In genomic region chr11:47376543-47377371, GRCh38 we compare ENCODE assay signal across 10 cellular contexts. TPM values are rescaled to one million over a fixed set of nuclear protein-coding genes. Genes with fewer than 3 reads are reported as not detected.
DNase-seq lines count a peak whose midpoint lies in the region; ATAC-seq and TF ChIP-seq lines count a peak whose summit lies in the region.
"Had no signal": no experiment of that assay in that cellular context is flagged by ENCODE, and none has a peak within 500 bp of the region (broad histone marks: within the 10 kb centered on the region; RNA-seq: fewer than 3 reads in every experiment).

No MANE protein-coding gene starts in this region.

- intact Hi-C loops in adrenal gland (cut with DNase I): loop anchor here in 1 of 2 donors (5.0 kb wide), 2 partner anchors 36 to 76 kb away; no protein-coding TSS in a partner anchor

- CTCF ChIA-PET in GM10248 (lab: Yijun Ruan, JAX): interaction anchor here (0.8 to 1.9 kb wide), 6 partner anchors 13 to 142 kb away, joined by 3 to 6 read pairs (median 4); no protein-coding TSS in a partner anchor

- no peaks in the 10 kb centered on the region for H3K27me3 ChIP-seq in adrenal gland
- no peaks in the 10 kb centered on the region for H3K27me3 ChIP-seq in mucosa of rectum (ENCODE audit: control insufficient read depth in 2 of 2, insufficient read depth in 2 of 2, low read length in 2 of 2)
- H3K27me3 ChIP-seq in MG63: no peaks in the 10 kb centered on the region

- H3K36me3 ChIP-seq in adrenal gland (replicated peaks in 1 of 2) (no peaks in the 10 kb centered on the region), mucosa of rectum (ENCODE audit: control insufficient read depth in 2 of 2, insufficient read depth in 2 of 2, low read length in 2 of 2) (no peaks in the 10 kb centered on the region), MG63 (no peaks in the 10 kb centered on the region)

- H3K27ac ChIP-seq in adrenal gland: peak overlapping the region in 3 of 5 donors; percentile 21 to 90 (median 62)
- peak overlapping the region; percentile 70 to 86 for H3K27ac ChIP-seq in mucosa of rectum (ENCODE audit: low read depth in 2 of 2, low read length in 2 of 2)

- no peak for TF ChIP-seq POLR2A in adrenal gland (IDR thresholded peaks at IDR 0.05)

- TF ChIP-seq CTCF in GM10248 (IDR thresholded peaks at IDR 0.05; ENCODE audit: control extremely low read depth, extremely low read depth, low read depth, missing control alignments): no peak
- no peak for TF ChIP-seq CTCF in adrenal gland (IDR thresholded peaks at IDR 0.05)

- H3K9ac ChIP-seq in mucosa of rectum (ENCODE audit: low read depth in 1 of 2, low read length in 2 of 2): peak overlapping the region; percentile 41 to 61

- peak overlapping the region in 1 of 4 donors; percentile 46 for H3K4me3 ChIP-seq in adrenal gland
- H3K4me3 ChIP-seq in mucosa of rectum (ENCODE audit: low read length in 2 of 2): peak overlapping the region; percentile 52 to 67
- no peak overlapping the region for H3K4me3 ChIP-seq in MG63

- WGBS in adrenal gland, 4 donors: 59 to 69% (median 65%) methylated on average over 9 to 14 of the region's 14 CpGs

- peak; percentile 68 for DNase-seq in GM10248 (ENCODE audit: extremely low spot score)
- DNase-seq in adrenal gland: peak in 4 of 7 donors; percentile 39 to 67 (median 66)
- no peak for DNase-seq in MG63
- no peak for DNase-seq in NCI-H146 (lab: John Stamatoyannopoulos, UW)

- H3K9me3 ChIP-seq in adrenal gland (replicated peaks in 1 of 3) (no peaks in the 10 kb centered on the region), mucosa of rectum (ENCODE audit: control insufficient read depth in 2 of 2, low read length in 2 of 2) (no peaks in the 10 kb centered on the region), MG63 (no peaks in the 10 kb centered on the region)

- ATAC-seq in HG03066 (IDR thresholded peaks at IDR 0.05; ENCODE audit: low read depth, unreplicated experiment): peak; percentile 42
- no peak for ATAC-seq in GM19467 (IDR thresholded peaks at IDR 0.05; ENCODE audit: unreplicated experiment)
- no peak for ATAC-seq in HG02623 (IDR thresholded peaks at IDR 0.05; ENCODE audit: unreplicated experiment)
- ATAC-seq: left colon had no signal

- POLR2A ChIA-PET in GM10248 (lab: Yijun Ruan, JAX): no interaction called here

- H3K4me1 ChIP-seq in adrenal gland (replicated peaks in 1 of 2): no peaks in the 10 kb centered on the region
- H3K4me1 ChIP-seq in mucosa of rectum (ENCODE audit: control insufficient read depth in 2 of 2, insufficient read depth in 2 of 2, low read length in 2 of 2): no peaks in the 10 kb centered on the region

RNA-seq across cellular contexts. Expression of gene SPI1, which starts 1.6 kb away (rescaled TPM):
- 10 to 100 TPM; 26.3 to 65.6 (median 42.1) TPM for total RNA-seq in adrenal gland
- 10 to 100 TPM in 2 of 3 donors, 1 to 10 TPM in 1; 7.0 to 79.2 (median 43.0) TPM for polyA plus RNA-seq in adrenal gland
- not detected in 2 replicates for total RNA-seq in MG63 (2014; rRNA removed; shearing (Covaris generic); ENCODE audit: low replicate concordance)
- total RNA-seq: T-helper 2 cell treated with Interferon-gamma antibody and Interleukin-4, amounts not matched to agents 100 ng/mL and 5 ng/mL, for 36 hours had no signal

RNA-seq across cellular contexts. Expression of gene MYBPC3, which starts 24.3 kb away (rescaled TPM):
- total RNA-seq in adrenal gland: 1 to 10 TPM in 7 of 8 donors, under 1 TPM in 1; 0.54 to 4.4 (median 1.8) TPM
- 1 to 10 TPM; 1.5 to 5.8 (median 2.9) TPM for polyA plus RNA-seq in adrenal gland
- not detected in 2 replicates for total RNA-seq in MG63 (2014; rRNA removed; shearing (Covaris generic); ENCODE audit: low replicate concordance)
- total RNA-seq: left colon; T-helper 2 cell treated with Interferon-gamma antibody and Interleukin-4, amounts not matched to agents 100 ng/mL and 5 ng/mL, for 36 hours had no signal

RNA-seq across cellular contexts. Expression of gene SLC39A13, which starts 31.6 kb away (rescaled TPM):
- total RNA-seq in adrenal gland: 10 to 100 TPM; 35.8 to 92.9 (median 58.6) TPM
- 10 to 100 TPM in 2 of 3 donors, 1 to 10 TPM in 1; 8.2 to 80.5 (median 64.5) TPM for polyA plus RNA-seq in adrenal gland
- 34.0 and 51.1 TPM in 2 replicates for total RNA-seq in MG63 (2014; rRNA removed; shearing (Covaris generic); ENCODE audit: low replicate concordance)

RNA-seq across cellular contexts. Expression of gene PSMC3, which starts 49.5 kb away (rescaled TPM):
- total RNA-seq in adrenal gland: 100 to 1,000 TPM in 5 of 8 donors, 10 to 100 TPM in 3; 85.4 to 164 (median 123) TPM
- polyA plus RNA-seq in adrenal gland: 100 to 1,000 TPM; 110 to 291 (median 137) TPM
- 147 and 165 TPM in 2 replicates for total RNA-seq in MG63 (2014; rRNA removed; shearing (Covaris generic); ENCODE audit: low replicate concordance)

Comparison
In these comparisons a context has a peak if more than half of its experiments do, and no peak if none do; other contexts are left out.
1. DNase-seq: peak in GM10248 (single experiment) and adrenal gland (4 of 7); none in MG63 (single experiment) and NCI-H146 (single experiment).
2. RNA of gene SPI1, which starts 1.6 kb away (total RNA-seq): 26.3 to 65.6 TPM in adrenal gland; not detected in MG63; every median in the first group is over 10 times any median in the second.